ENCODE assay signal across 19 cellular contexts in genomic region chrX:29952016-29952415, GRCh38.
A peak's percentile ranks its signal among the peaks of the same experiment; 100 is the strongest.
DNase-seq lines count a peak whose midpoint lies in the region; TF ChIP-seq lines count a peak whose summit lies in the region.
"Had no signal": no experiment of that assay in that cellular context is flagged by ENCODE, and none has a peak within 500 bp of the region (broad histone marks: within the 10 kb centered on the region; RNA-seq: fewer than 3 reads in every experiment).

No MANE protein-coding gene starts in this region.

- TF ChIP-seq EP300 in ovary (IDR thresholded peaks at IDR 0.05): no peak

- no peaks in the 10 kb centered on the region for H3K27me3 ChIP-seq in ovary
- H3K27me3 ChIP-seq: BE2C, MG63 had no signal

- no peaks in the 10 kb centered on the region for H3K36me3 ChIP-seq in ovary
- H3K36me3 ChIP-seq: BE2C, MG63 had no signal

- TF ChIP-seq CTCF in cardiac fibroblast (IDR thresholded peaks at IDR 0.05; ENCODE audit: low read depth, low read length): no peak
- no peak for TF ChIP-seq CTCF in ovary (IDR thresholded peaks at IDR 0.05)

- no peaks in the 10 kb centered on the region for H3K4me1 ChIP-seq in ovary (ENCODE audit: insufficient read depth)
- H3K4me1 ChIP-seq: BE2C had no signal

- H3K9me3 ChIP-seq in ovary: no peaks in the 10 kb centered on the region
- H3K9me3 ChIP-seq: BE2C, MG63, SK-N-SH had no signal

- H3K4me3 ChIP-seq in cardiac fibroblast (replicated peaks in 1 of 2; ENCODE audit: low read depth in 2 of 2, low read length in 2 of 2) (no peak overlapping the region), ovary (no peak overlapping the region)
- H3K4me3 ChIP-seq: GM23338, MG63 had no signal

- no peak overlapping the region for H3K27ac ChIP-seq in ovary

- DNase-seq in SKM-1 treated with dmso at 0.1 percent for 144 hours (lab: John Stamatoyannopoulos, UW; ENCODE audit: unreplicated experiment): peak; percentile 12
- no peak for DNase-seq in SKM-1 (lab: John Stamatoyannopoulos, UW; ENCODE audit: unreplicated experiment)
- peak; percentile 58 for DNase-seq in NOMO-1 treated with DMSO at 0.1 percent for 48 hours (lab: John Stamatoyannopoulos, UW; ENCODE audit: unreplicated experiment)
- peak; percentile 7 to 21 for DNase-seq in cardiac fibroblast (ENCODE audit: low read depth in 2 of 2)
- no peak for DNase-seq in activated CD4-positive, alpha-beta T cell treated with anti-CD3 and anti-CD28 coated beads, Interleukin-2, amount 50 U/mL, for 4 hours
- DNase-seq in H4 (ENCODE audit: low spot score): no peak
- no peak for DNase-seq in NCI-H82 treated with DMSO at 0.1 percent for 48 hours (lab: John Stamatoyannopoulos, UW; ENCODE audit: unreplicated experiment)
- no peak for DNase-seq in ovary
- DNase-seq: BE2C; CD4-positive, alpha-beta T cell; DMS153; Karpas-422; MG63; NCI-H187; NCI-H2227 treated with DMSO at 0.1 percent for 48 hours; NCI-H524; Right ventricle myocardium superior; SK-N-SH had no signal

- WGBS in ovary, 3 donors: 74 to 80% (median 74%) methylated on average over 3 of the region's 3 CpGs

- no peak for TF ChIP-seq POLR2A in ovary (IDR thresholded peaks at IDR 0.05)

- intact Hi-C loops in ovary (cut with DNase I): no loop called here

Comparison
In these comparisons a context has a peak if more than half of its experiments do, and no peak if none do; other contexts are left out.
1. DNase-seq: peak in SKM-1 treated with dmso at 0.1 percent for 144 hours (single experiment), NOMO-1 treated with DMSO at 0.1 percent for 48 hours (single experiment) and cardiac fibroblast (2 of 2); none in SKM-1 (single experiment), activated CD4-positive, alpha-beta T cell treated with anti-CD3 and anti-CD28 coated beads, Interleukin-2, amount 50 U/mL, for 4 hours (0 of 2), H4 (single experiment), NCI-H82 treated with DMSO at 0.1 percent for 48 hours (single experiment) and ovary (0 of 5).